7 cellular contexts compared by ENCODE assay signal in the genomic region with DNA sequence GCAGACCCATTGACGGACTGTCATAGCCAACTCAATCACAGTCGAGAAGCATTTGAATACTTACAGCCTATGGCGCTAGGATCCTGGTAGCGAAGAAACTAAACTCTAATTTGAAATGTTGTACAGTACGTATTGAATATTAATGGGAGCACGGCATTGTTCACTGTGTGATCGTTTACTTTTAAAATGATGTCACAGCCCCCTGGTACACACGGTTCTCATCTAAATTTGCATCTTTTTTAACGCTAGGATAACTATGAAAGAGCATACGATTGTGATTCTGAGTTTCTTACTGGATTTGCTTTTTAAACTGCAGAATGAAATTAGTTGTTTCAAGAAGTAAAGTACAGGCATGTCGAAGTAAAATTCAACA. TPM values are rescaled to one million over a fixed set of nuclear protein-coding genes. Genes with fewer than 3 reads are reported as not detected.
DNase-seq lines count a peak whose midpoint lies in the region; ATAC-seq, FAIRE-seq and TF ChIP-seq lines count a peak whose summit lies in the region.

No MANE protein-coding gene starts in this region.

- H3K9me3 ChIP-seq in colonic mucosa (no peaks in the 10 kb centered on the region), neural cell (ENCODE audit: low read length) (no peaks in the 10 kb centered on the region)

- no peak for TF ChIP-seq RAD21 in neural cell (conservative IDR thresholded peaks at IDR 0.05)

- no peaks in the 10 kb centered on the region for H3F3A ChIP-seq in neural cell (ENCODE audit: insufficient read depth, low read length, poor library complexity, severe bottlenecking)

- no peak for TF ChIP-seq EP300 in neural cell (conservative IDR thresholded peaks at IDR 0.05; ENCODE audit: poor library complexity, severe bottlenecking)

- H3K4me1 ChIP-seq in colonic mucosa: no peaks in the 10 kb centered on the region

- intact Hi-C loops in colonic mucosa (cut with DNase I): no loop called here

- FAIRE-seq in frontal cortex (lab: Jason Lieb, UNC): no peak

- peak; percentile 23 for ATAC-seq in GM19328 (IDR thresholded peaks at IDR 0.05; ENCODE audit: unreplicated experiment)

- DNase-seq in HL-60 (ENCODE audit: low read depth in 1 of 2, low spot score in 1 of 2): no peak
- no peak for DNase-seq in colonic mucosa
- DNase-seq in frontal cortex (ENCODE audit: low spot score in 2 of 2): no peak
- no peak for DNase-seq in globus pallidus (ENCODE audit: low spot score)
- no peak for DNase-seq in DMS 273 (lab: John Stamatoyannopoulos, UW; ENCODE audit: unreplicated experiment)

- H3K4me3 ChIP-seq in HL-60 (replicated peaks; ENCODE audit: insufficient read depth, low read length) (peak overlapping the region; percentile 81), colonic mucosa (peak overlapping the region; percentile 64), neural cell (ENCODE audit: low read length) (peak overlapping the region; percentile 74)

- no peaks in the 10 kb centered on the region for H3K36me3 ChIP-seq in colonic mucosa
- H3K36me3 ChIP-seq in neural cell (ENCODE audit: insufficient read depth, low read length): no peaks in the 10 kb centered on the region

- H3K27me3 ChIP-seq in HL-60 (ENCODE audit: insufficient read depth, poor library complexity, severe bottlenecking) (no peaks in the 10 kb centered on the region), colonic mucosa (no peaks in the 10 kb centered on the region), neural cell (ENCODE audit: insufficient read depth, low read depth, low read length) (no peaks in the 10 kb centered on the region)

- H3K27ac ChIP-seq in HL-60 (replicated peaks) (peak overlapping the region; percentile 91), colonic mucosa (peak overlapping the region; percentile 98), neural cell (ENCODE audit: low read length) (peak overlapping the region; percentile 92)

- H3K4me2 ChIP-seq in neural cell (ENCODE audit: low read length): peak overlapping the region; percentile 69

- H3K9me2 ChIP-seq in neural cell (ENCODE audit: insufficient read depth, low read length): no peaks in the 10 kb centered on the region

- no peak for TF ChIP-seq CTCF in HL-60 (IDR thresholded peaks at IDR 0.05; ENCODE audit: insufficient read depth, low read length)
- TF ChIP-seq CTCF in colonic mucosa (IDR thresholded peaks at IDR 0.05): no peak
- no peak for TF ChIP-seq CTCF in neural cell (IDR thresholded peaks at IDR 0.05; ENCODE audit: poor library complexity, severe bottlenecking)

- no peaks in the 10 kb centered on the region for H4K20me1 ChIP-seq in neural cell (ENCODE audit: insufficient read depth)

- peak overlapping the region; percentile 98 for H2AFZ ChIP-seq in neural cell (ENCODE audit: low read depth, low read length)

- H3K9ac ChIP-seq in colonic mucosa (ENCODE audit: low read depth in 2 of 2, low read length in 2 of 2) (peak overlapping the region; percentile 89 to 98), neural cell (ENCODE audit: low read length) (peak overlapping the region; percentile 89)

- H3K79me2 ChIP-seq in neural cell (replicated peaks; ENCODE audit: insufficient read depth, low read length): peaks cover 19% of the 10 kb centered on the region

TF ChIP-seq in neural cell, 6 proteins besides CTCF, POLR2A, EP300 and RAD21:
- TF ChIP-seq SMC3 (conservative IDR thresholded peaks at IDR 0.05; ENCODE audit: poor library complexity) (no peak), EZH2 (IDR thresholded peaks at IDR 0.05; ENCODE audit: borderline replicate concordance, insufficient read depth, low read length, poor library complexity, severe bottlenecking) (no peak), MXI1 (conservative IDR thresholded peaks at IDR 0.05; ENCODE audit: poor library complexity, severe bottlenecking) (no peak), POLR2AphosphoS5 (IDR thresholded peaks at IDR 0.05) (no peak), TAF1 (IDR thresholded peaks at IDR 0.05; ENCODE audit: low read depth) (no peak)
- TF ChIP-seq, protein P1, sequence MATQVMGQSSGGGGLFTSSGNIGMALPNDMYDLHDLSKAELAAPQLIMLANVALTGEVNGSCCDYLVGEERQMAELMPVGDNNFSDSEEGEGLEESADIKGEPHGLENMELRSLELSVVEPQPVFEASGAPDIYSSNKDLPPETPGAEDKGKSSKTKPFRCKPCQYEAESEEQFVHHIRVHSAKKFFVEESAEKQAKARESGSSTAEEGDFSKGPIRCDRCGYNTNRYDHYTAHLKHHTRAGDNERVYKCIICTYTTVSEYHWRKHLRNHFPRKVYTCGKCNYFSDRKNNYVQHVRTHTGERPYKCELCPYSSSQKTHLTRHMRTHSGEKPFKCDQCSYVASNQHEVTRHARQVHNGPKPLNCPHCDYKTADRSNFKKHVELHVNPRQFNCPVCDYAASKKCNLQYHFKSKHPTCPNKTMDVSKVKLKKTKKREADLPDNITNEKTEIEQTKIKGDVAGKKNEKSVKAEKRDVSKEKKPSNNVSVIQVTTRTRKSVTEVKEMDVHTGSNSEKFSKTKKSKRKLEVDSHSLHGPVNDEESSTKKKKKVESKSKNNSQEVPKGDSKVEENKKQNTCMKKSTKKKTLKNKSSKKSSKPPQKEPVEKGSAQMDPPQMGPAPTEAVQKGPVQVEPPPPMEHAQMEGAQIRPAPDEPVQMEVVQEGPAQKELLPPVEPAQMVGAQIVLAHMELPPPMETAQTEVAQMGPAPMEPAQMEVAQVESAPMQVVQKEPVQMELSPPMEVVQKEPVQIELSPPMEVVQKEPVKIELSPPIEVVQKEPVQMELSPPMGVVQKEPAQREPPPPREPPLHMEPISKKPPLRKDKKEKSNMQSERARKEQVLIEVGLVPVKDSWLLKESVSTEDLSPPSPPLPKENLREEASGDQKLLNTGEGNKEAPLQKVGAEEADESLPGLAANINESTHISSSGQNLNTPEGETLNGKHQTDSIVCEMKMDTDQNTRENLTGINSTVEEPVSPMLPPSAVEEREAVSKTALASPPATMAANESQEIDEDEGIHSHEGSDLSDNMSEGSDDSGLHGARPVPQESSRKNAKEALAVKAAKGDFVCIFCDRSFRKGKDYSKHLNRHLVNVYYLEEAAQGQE (IDR thresholded peaks at IDR 0.05; ENCODE audit: borderline replicate concordance): no peak
TF ChIP-seq in neural cell: peak in this region for 0.

RNA-seq across cellular contexts. Expression of a gene that starts 0.9 kb away (rescaled TPM):
- total RNA-seq in colonic mucosa: 10 to 100 TPM; 61.4 to 64.6 TPM
- 8.4 and 8.8 TPM in 2 replicates for polyA plus RNA-seq in neural cell
- polyA minus RNA-seq in neural cell: 14.1 and 17.4 TPM in 2 replicates
- total RNA-seq in frontal cortex: 16.7 TPM
